ENCODE assay signal across 1 cellular context in the genomic region with DNA sequence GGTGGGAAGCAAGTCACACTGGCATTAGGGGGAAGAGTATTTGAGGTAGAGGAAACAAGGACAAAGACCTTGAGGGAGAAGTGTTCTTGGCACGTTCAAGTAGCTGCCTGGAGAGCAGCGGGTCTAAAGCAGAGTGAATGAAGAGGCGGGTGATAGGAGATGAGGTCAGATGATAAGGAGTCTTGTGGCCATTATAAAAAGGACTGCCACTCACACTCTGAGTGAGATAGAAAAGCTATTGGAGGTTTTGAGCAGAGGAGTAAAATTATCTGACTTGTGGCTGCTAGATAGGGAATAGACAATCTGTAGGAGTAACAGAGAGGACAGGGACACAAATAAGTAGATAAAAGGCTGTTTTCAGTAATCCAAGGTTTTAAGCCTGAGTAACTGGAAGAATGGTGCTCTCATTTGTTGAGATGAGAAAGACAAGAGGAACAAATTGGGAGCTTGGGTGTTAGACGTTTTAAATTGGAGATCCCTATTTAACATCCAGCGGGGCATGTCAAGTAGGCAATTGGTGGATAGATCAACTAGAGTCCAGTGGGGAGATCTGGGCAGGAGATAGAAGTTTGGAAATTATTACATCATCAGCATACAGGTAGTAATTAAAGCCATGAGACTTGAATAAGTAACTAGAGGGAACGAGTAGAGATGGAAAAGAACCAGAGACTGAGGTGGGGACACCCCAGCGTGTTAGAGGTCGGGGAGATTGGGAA.
A peak's percentile ranks its signal among the peaks of the same experiment; 100 is the strongest.
TF ChIP-seq lines count a peak whose summit lies in the region.

No MANE protein-coding gene starts in this region.

TF ChIP-seq in K562, 482 proteins besides CTCF, POLR2A, EP300 and RAD21 (continued from another document):
- TF ChIP-seq, protein P1, sequence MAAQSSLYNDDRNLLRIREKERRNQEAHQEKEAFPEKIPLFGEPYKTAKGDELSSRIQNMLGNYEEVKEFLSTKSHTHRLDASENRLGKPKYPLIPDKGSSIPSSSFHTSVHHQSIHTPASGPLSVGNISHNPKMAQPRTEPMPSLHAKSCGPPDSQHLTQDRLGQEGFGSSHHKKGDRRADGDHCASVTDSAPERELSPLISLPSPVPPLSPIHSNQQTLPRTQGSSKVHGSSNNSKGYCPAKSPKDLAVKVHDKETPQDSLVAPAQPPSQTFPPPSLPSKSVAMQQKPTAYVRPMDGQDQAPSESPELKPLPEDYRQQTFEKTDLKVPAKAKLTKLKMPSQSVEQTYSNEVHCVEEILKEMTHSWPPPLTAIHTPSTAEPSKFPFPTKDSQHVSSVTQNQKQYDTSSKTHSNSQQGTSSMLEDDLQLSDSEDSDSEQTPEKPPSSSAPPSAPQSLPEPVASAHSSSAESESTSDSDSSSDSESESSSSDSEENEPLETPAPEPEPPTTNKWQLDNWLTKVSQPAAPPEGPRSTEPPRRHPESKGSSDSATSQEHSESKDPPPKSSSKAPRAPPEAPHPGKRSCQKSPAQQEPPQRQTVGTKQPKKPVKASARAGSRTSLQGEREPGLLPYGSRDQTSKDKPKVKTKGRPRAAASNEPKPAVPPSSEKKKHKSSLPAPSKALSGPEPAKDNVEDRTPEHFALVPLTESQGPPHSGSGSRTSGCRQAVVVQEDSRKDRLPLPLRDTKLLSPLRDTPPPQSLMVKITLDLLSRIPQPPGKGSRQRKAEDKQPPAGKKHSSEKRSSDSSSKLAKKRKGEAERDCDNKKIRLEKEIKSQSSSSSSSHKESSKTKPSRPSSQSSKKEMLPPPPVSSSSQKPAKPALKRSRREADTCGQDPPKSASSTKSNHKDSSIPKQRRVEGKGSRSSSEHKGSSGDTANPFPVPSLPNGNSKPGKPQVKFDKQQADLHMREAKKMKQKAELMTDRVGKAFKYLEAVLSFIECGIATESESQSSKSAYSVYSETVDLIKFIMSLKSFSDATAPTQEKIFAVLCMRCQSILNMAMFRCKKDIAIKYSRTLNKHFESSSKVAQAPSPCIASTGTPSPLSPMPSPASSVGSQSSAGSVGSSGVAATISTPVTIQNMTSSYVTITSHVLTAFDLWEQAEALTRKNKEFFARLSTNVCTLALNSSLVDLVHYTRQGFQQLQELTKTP (IDR thresholded peaks at IDR 0.05; ENCODE audit: low read depth in 1 of 2, partially characterized antibody in 2 of 2) = peak in 1 of 2 experiments; percentile 56
- TF ChIP-seq, protein P2, sequence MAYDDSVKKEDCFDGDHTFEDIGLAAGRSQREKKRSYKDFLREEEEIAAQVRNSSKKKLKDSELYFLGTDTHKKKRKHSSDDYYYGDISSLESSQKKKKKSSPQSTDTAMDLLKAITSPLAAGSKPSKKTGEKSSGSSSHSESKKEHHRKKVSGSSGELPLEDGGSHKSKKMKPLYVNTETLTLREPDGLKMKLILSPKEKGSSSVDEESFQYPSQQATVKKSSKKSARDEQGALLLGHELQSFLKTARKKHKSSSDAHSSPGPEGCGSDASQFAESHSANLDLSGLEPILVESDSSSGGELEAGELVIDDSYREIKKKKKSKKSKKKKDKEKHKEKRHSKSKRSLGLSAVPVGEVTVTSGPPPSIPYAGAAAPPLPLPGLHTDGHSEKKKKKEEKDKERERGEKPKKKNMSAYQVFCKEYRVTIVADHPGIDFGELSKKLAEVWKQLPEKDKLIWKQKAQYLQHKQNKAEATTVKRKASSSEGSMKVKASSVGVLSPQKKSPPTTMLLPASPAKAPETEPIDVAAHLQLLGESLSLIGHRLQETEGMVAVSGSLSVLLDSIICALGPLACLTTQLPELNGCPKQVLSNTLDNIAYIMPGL (CRISPR knock-in tag; IDR thresholded peaks at IDR 0.05) = no peak
- TF ChIP-seq ZNF583 (CRISPR knock-in tag; IDR thresholded peaks at IDR 0.05) (no peak), HNRNPK (IDR thresholded peaks at IDR 0.05; ENCODE audit: low read depth, low read length, poor library complexity, severe bottlenecking) (no peak), LEF1 (IDR thresholded peaks at IDR 0.05) (0 out of 2 replicates have a peak, but pooled peaks have one; percentile 47), SOX6 (IDR thresholded peaks at IDR 0.05) (peak; percentile 82), HEY1 (CRISPR knock-in tag; IDR thresholded peaks at IDR 0.05; ENCODE audit: borderline replicate concordance) (peak; percentile 84; the same call in 1 of the 2 replicates), ARID1B (IDR thresholded peaks at IDR 0.05) (peak; percentile 56; the same call in 1 of the 2 replicates), KLF10 (CRISPR knock-in tag; IDR thresholded peaks at IDR 0.05) (no peak), GABPB1 (CRISPR knock-in tag; IDR thresholded peaks at IDR 0.05) (no peak), CBFA2T2 (conservative IDR thresholded peaks at IDR 0.05) (peak; percentile 37; the same call in 1 of the 2 replicates)
- TF ChIP-seq, protein P3, sequence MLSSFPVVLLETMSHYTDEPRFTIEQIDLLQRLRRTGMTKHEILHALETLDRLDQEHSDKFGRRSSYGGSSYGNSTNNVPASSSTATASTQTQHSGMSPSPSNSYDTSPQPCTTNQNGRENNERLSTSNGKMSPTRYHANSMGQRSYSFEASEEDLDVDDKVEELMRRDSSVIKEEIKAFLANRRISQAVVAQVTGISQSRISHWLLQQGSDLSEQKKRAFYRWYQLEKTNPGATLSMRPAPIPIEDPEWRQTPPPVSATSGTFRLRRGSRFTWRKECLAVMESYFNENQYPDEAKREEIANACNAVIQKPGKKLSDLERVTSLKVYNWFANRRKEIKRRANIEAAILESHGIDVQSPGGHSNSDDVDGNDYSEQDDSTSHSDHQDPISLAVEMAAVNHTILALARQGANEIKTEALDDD (IDR thresholded peaks at IDR 0.05) = 0 out of 2 replicates have a peak, but pooled peaks have one; percentile 14
- TF ChIP-seq, protein P4, sequence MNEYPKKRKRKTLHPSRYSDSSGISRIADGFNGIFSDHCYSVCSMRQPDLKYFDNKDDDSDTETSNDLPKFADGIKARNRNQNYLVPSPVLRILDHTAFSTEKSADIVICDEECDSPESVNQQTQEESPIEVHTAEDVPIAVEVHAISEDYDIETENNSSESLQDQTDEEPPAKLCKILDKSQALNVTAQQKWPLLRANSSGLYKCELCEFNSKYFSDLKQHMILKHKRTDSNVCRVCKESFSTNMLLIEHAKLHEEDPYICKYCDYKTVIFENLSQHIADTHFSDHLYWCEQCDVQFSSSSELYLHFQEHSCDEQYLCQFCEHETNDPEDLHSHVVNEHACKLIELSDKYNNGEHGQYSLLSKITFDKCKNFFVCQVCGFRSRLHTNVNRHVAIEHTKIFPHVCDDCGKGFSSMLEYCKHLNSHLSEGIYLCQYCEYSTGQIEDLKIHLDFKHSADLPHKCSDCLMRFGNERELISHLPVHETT (CRISPR knock-in tag; conservative IDR thresholded peaks at IDR 0.05 in 1 of 2, IDR thresholded peaks at IDR 0.05 in 1 of 2) = peak in 1 of 2 experiments; percentile 45; a peak in 1 of 4 replicates
